ENCODE assay signal across 31 cellular contexts in the genomic region with DNA sequence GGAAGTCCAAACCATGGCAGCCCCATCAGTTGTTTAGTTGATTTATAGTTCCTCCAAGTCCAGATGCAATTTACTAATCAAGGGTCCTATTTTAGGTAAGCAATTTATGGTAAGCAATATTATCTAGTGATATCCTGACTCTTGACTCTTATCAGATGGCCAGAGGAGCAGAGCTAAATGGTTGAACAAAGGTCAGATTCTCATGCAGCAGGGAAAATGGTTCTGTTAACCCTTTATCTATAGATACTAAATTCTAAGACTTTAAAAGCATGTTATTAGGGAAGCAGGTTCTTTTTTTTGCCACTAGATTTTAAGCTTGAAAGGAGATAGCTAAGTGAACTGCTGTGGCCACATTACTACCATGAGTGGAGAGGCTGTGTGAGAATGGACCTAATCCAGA.
"Had no signal": no experiment of that assay in that cellular context is flagged by ENCODE, and none has a peak within 500 bp of the region (broad histone marks: within the 10 kb centered on the region; RNA-seq: fewer than 3 reads in every experiment).

No MANE protein-coding gene starts in this region.

- H3K9me3 Mint-ChIP-seq: nephron progenitor cell; neural crest cell; stimulated activated effector memory CD8-positive, alpha-beta T cell treated with anti-CD3 and anti-CD28 coated beads, Interleukin-12 subunit alpha, Interleukin-12 subunit beta, amount 100 ng/mL, for 72 hours; stimulated activated naive B cell treated with anti-CD40 and anti-IgM and Interleukin-4, amounts not matched to agents 10 μg/mL and 1 μg/mL and 100 μg/mL, for 72 hours; stimulated activated naive CD8-positive, alpha-beta T cell treated with anti-CD3 and anti-CD28 coated beads, Interleukin-15, Interleukin-2, amounts not matched to agents 100 ng/mL and 50 ng/mL, for 24 hours had no signal

- H3K27ac Mint-ChIP-seq: naive B cell; naive thymus-derived CD8-positive, alpha-beta T cell; natural killer cell treated with Interleukin-12 subunit alpha and Interleukin-12 subunit beta and Interleukin-15 and Interleukin-18, amount 100 ng/mL, for 72 hours; nephron progenitor cell; progenitor cell of endocrine pancreas; stimulated activated effector memory CD8-positive, alpha-beta T cell treated with anti-CD3 and anti-CD28 coated beads, Interleukin-12 subunit alpha, Interleukin-12 subunit beta, amount 100 ng/mL, for 72 hours; stimulated activated naive B cell treated with anti-CD40 and anti-IgM and Interleukin-4, amounts not matched to agents 10 μg/mL and 1 μg/mL and 100 μg/mL, for 72 hours; stimulated activated naive CD8-positive, alpha-beta T cell treated with anti-CD3 and anti-CD28 coated beads, Interleukin-15, Interleukin-2, amounts not matched to agents 100 ng/mL and 50 ng/mL, for 24 hours had no signal

- H3K4me3 Mint-ChIP-seq: naive B cell; naive thymus-derived CD8-positive, alpha-beta T cell; natural killer cell treated with Interleukin-12 subunit alpha and Interleukin-12 subunit beta and Interleukin-15 and Interleukin-18, amount 100 ng/mL, for 72 hours; nephron progenitor cell; neural crest cell; stimulated activated effector memory CD8-positive, alpha-beta T cell treated with anti-CD3 and anti-CD28 coated beads, Interleukin-12 subunit alpha, Interleukin-12 subunit beta, amount 100 ng/mL, for 72 hours; stimulated activated naive B cell treated with anti-CD40 and anti-IgM and Interleukin-4, amounts not matched to agents 10 μg/mL and 1 μg/mL and 100 μg/mL, for 72 hours; stimulated activated naive CD8-positive, alpha-beta T cell treated with anti-CD3 and anti-CD28 coated beads, Interleukin-15, Interleukin-2, amounts not matched to agents 100 ng/mL and 50 ng/mL, for 24 hours had no signal

- H3K9me3 ChIP-seq: neutrophil, ovary, psoas muscle, stomach, thoracic aorta, thyroid gland, tibial nerve, upper lobe of left lung, vagina had no signal

- H3K4me1 ChIP-seq: parathyroid adenoma, psoas muscle, stomach, thyroid gland, tibial nerve, upper lobe of left lung, vagina had no signal

- H3K36me3 ChIP-seq: neutrophil, ovary, stomach, thoracic aorta, thyroid gland, tibial nerve, upper lobe of left lung, vagina had no signal

- H3K4me1 Mint-ChIP-seq: naive B cell; stimulated activated effector memory CD8-positive, alpha-beta T cell treated with anti-CD3 and anti-CD28 coated beads, Interleukin-12 subunit alpha, Interleukin-12 subunit beta, amount 100 ng/mL, for 72 hours; stimulated activated naive B cell treated with anti-CD40 and anti-IgM and Interleukin-4, amounts not matched to agents 10 μg/mL and 1 μg/mL and 100 μg/mL, for 72 hours had no signal

- ATAC-seq: naive thymus-derived CD8-positive, alpha-beta T cell; natural killer cell treated with Interleukin-12 subunit alpha and Interleukin-12 subunit beta and Interleukin-15 and Interleukin-18, amount 100 ng/mL, for 72 hours; psoas muscle; right cardiac atrium; sciatic nerve; stimulated activated effector memory CD8-positive, alpha-beta T cell treated with anti-CD3 and anti-CD28 coated beads, Interleukin-12 subunit alpha, Interleukin-12 subunit beta, amount 100 ng/mL, for 72 hours; stimulated activated naive B cell treated with anti-CD40 and anti-IgM and Interleukin-4, amounts not matched to agents 10 μg/mL and 1 μg/mL and 100 μg/mL, for 72 hours had no signal

- FAIRE-seq: urothelium cell line had no signal

- H3K27ac ChIP-seq: neutrophil, ovary, parathyroid adenoma, psoas muscle, skin epidermis, stomach, thoracic aorta, thyroid gland, tibial nerve, upper lobe of left lung, vagina had no signal

- DNase-seq: naive B cell; naive thymus-derived CD8-positive, alpha-beta T cell; nephron progenitor cell; nucleus accumbens; ovary; posterior cingulate gyrus; psoas muscle; right cardiac atrium; stimulated activated CD4-positive, alpha-beta T cell treated with anti-CD3 and anti-CD28 coated beads, Interleukin-15, amount 100 ng/mL, for 24 hours; stimulated activated CD4-positive, alpha-beta T cell treated with anti-CD3 and anti-CD28 coated beads, Interleukin-2, amount 100 ng/mL, for 24 hours; stimulated activated CD4-positive, alpha-beta T cell treated with anti-CD3 and anti-CD28 coated beads, Interleukin-2, amount 100 ng/mL, for 48 hours; stimulated activated CD4-positive, alpha-beta T cell treated with anti-CD3 and anti-CD28 coated beads, Interleukin-4, amount 100 ng/mL, for 24 hours; stimulated activated naive B cell treated with anti-CD40 and anti-IgM and Interleukin-4, amounts not matched to agents 10 μg/mL and 1 μg/mL and 100 μg/mL, for 72 hours; stimulated activated naive CD4-positive, alpha-beta T cell treated with Interleukin-2 at 50 U/mL for 16 hours; stomach; thyroid gland; trophoblast cell; upper lobe of left lung had no signal

- H3K36me3 Mint-ChIP-seq: naive B cell; naive thymus-derived CD8-positive, alpha-beta T cell; natural killer cell treated with Interleukin-12 subunit alpha and Interleukin-12 subunit beta and Interleukin-15 and Interleukin-18, amount 100 ng/mL, for 72 hours; stimulated activated effector memory CD8-positive, alpha-beta T cell treated with anti-CD3 and anti-CD28 coated beads, Interleukin-12 subunit alpha, Interleukin-12 subunit beta, amount 100 ng/mL, for 72 hours; stimulated activated naive B cell treated with anti-CD40 and anti-IgM and Interleukin-4, amounts not matched to agents 10 μg/mL and 1 μg/mL and 100 μg/mL, for 72 hours had no signal

- H3K27me3 ChIP-seq: neutrophil, ovary, stomach, thyroid gland, tibial nerve, upper lobe of left lung, vagina had no signal

- H3K27me3 Mint-ChIP-seq: naive B cell; naive thymus-derived CD8-positive, alpha-beta T cell; natural killer cell treated with Interleukin-12 subunit alpha and Interleukin-12 subunit beta and Interleukin-15 and Interleukin-18, amount 100 ng/mL, for 72 hours; progenitor cell of endocrine pancreas; stimulated activated naive B cell treated with anti-CD40 and anti-IgM and Interleukin-4, amounts not matched to agents 10 μg/mL and 1 μg/mL and 100 μg/mL, for 72 hours; stimulated activated naive CD8-positive, alpha-beta T cell treated with anti-CD3 and anti-CD28 coated beads, Interleukin-15, Interleukin-2, amounts not matched to agents 100 ng/mL and 50 ng/mL, for 24 hours had no signal

- H3K4me3 ChIP-seq: ovary, psoas muscle, skin epidermis, stomach, thoracic aorta, thyroid gland, tibial nerve, upper lobe of left lung, vagina had no signal
